ENCODE assay signal across 14 cellular contexts in the genomic region with DNA sequence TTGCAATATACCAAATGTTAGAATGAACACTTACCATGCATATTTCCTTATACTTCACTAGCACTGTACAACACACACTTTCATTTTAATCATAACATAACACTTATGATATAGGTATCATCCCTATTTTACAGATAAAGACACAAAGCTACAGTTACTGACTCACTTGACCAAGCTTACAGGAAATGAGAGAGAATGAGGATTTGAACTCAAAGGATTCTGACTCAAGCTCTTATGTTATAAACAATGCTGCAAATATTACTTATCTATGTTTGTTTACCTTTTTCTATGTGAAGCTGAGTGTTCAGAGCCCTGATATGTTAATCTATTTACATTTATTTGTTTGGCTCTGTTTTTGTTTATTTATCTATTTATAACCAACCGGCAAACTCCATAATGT.
DNase-seq lines count a peak whose midpoint lies in the region; ATAC-seq and TF ChIP-seq lines count a peak whose summit lies in the region.
"Had no signal": no experiment of that assay in that cellular context is flagged by ENCODE, and none has a peak within 500 bp of the region (broad histone marks: within the 10 kb centered on the region; RNA-seq: fewer than 3 reads in every experiment).

No MANE protein-coding gene starts in this region.

- H4K20me1 ChIP-seq in fibroblast of lung (ENCODE audit: control insufficient read depth, extremely low read depth, insufficient read depth, low read length): no peaks in the 10 kb centered on the region

- H3K36me3 Mint-ChIP-seq in activated CD8-positive, alpha-beta T cell treated with anti-CD3 and anti-CD28 coated beads for 36 hours (ENCODE audit: low read depth): no peaks in the 10 kb centered on the region
- H3K36me3 Mint-ChIP-seq in activated CD8-positive, alpha-beta T cell treated with anti-CD3 and anti-CD28 coated beads, Interleukin-2, amount 10 ng/mL, durations not matched to agents 7 days and 5 days (ENCODE audit: low read depth): no peaks in the 10 kb centered on the region
- H3K36me3 Mint-ChIP-seq: stimulated activated naive B cell treated with anti-CD40 and anti-IgM and Interleukin-4, amounts not matched to agents 10 μg/mL and 1 μg/mL and 100 μg/mL, for 72 hours had no signal

- H3K4me3 Mint-ChIP-seq in activated CD8-positive, alpha-beta T cell treated with anti-CD3 and anti-CD28 coated beads for 36 hours: no peak overlapping the region
- no peak overlapping the region for H3K4me3 Mint-ChIP-seq in activated CD8-positive, alpha-beta T cell treated with anti-CD3 and anti-CD28 coated beads, Interleukin-2, amount 10 ng/mL, durations not matched to agents 7 days and 5 days
- H3K4me3 Mint-ChIP-seq: activated naive CD4-positive, alpha-beta T cell treated with anti-CD3 and anti-CD28 coated beads for 36 hours; neural progenitor cell; stimulated activated naive B cell treated with anti-CD40 and anti-IgM and Interleukin-4, amounts not matched to agents 10 μg/mL and 1 μg/mL and 100 μg/mL, for 72 hours had no signal

- H3K27me3 ChIP-seq in RWPE2 (ENCODE audit: insufficient read depth, poor library complexity, severe bottlenecking) (no peaks in the 10 kb centered on the region), fibroblast of lung (ENCODE audit: control insufficient read depth, insufficient read depth, low read length) (no peaks in the 10 kb centered on the region)
- H3K27me3 ChIP-seq: neural progenitor cell, sigmoid colon, uterus had no signal

- H3K4me1 ChIP-seq in RWPE2 (ENCODE audit: insufficient read depth, poor library complexity, severe bottlenecking) (peaks cover 24% of the 10 kb centered on the region), fibroblast of lung (ENCODE audit: control insufficient read depth, extremely low read depth, insufficient read depth, low read length) (no peaks in the 10 kb centered on the region)
- H3K4me1 ChIP-seq: uterus had no signal

- TF ChIP-seq CTCF in activated CD8-positive, alpha-beta T cell treated with anti-CD3 and anti-CD28 coated beads for 36 hours (IDR thresholded peaks at IDR 0.05): no peak
- no peak for TF ChIP-seq CTCF in RWPE2 (IDR thresholded peaks at IDR 0.05; ENCODE audit: poor library complexity, severe bottlenecking)
- TF ChIP-seq CTCF in fibroblast of lung (conservative IDR thresholded peaks at IDR 0.05 in 1 of 2, IDR thresholded peaks at IDR 0.05 in 1 of 2; ENCODE audit: low read depth in 1 of 2, low read length in 2 of 2): no peak

- POLR2A ChIA-PET in activated CD8-positive, alpha-beta T cell treated with anti-CD3 and anti-CD28 coated beads for 36 hours (lab: Charles Lee): interaction anchor here (0.6 kb wide), 1 partner anchor 457 kb away, joined by 3 read pairs; no protein-coding TSS in a partner anchor
- POLR2A ChIA-PET in activated CD8-positive, alpha-beta T cell treated with anti-CD3 and anti-CD28 coated beads, Interleukin-2, amount 10 ng/mL, durations not matched to agents 7 days and 5 days (lab: Charles Lee): no interaction called here

- no peak overlapping the region for H3K4me3 ChIP-seq in RWPE2 (ENCODE audit: severe bottlenecking)
- no peak overlapping the region for H3K4me3 ChIP-seq in fibroblast of lung (replicated peaks in 1 of 4; ENCODE audit: control extremely low read depth in 1 of 4, insufficient read depth in 1 of 4, low read depth in 3 of 4, low read length in 4 of 4)
- H3K4me3 ChIP-seq: neural progenitor cell, sigmoid colon, uterus had no signal

- H3K36me3 ChIP-seq in RWPE2 (ENCODE audit: low read depth): peaks cover 10% of the 10 kb centered on the region
- H3K36me3 ChIP-seq in fibroblast of lung (ENCODE audit: control insufficient read depth, insufficient read depth, low read length): no peaks in the 10 kb centered on the region
- H3K36me3 ChIP-seq: neural progenitor cell, sigmoid colon, uterus had no signal

- peak overlapping the region; percentile 2 for H3K4me2 ChIP-seq in fibroblast of lung (ENCODE audit: extremely low read depth, insufficient read depth, low read length)
- H3K4me2 ChIP-seq: neural progenitor cell had no signal

- CTCF ChIA-PET in activated CD8-positive, alpha-beta T cell treated with anti-CD3 and anti-CD28 coated beads for 36 hours (lab: Charles Lee): interaction anchor here (1.2 kb wide), 1 partner anchor 14 kb away, joined by 3 read pairs; no protein-coding TSS in a partner anchor
- CTCF ChIA-PET in activated CD8-positive, alpha-beta T cell treated with anti-CD3 and anti-CD28 coated beads, Interleukin-2, amount 10 ng/mL, durations not matched to agents 7 days and 5 days (lab: Charles Lee): no interaction called here

- H3K9me3 ChIP-seq in RWPE2 (ENCODE audit: severe bottlenecking) (no peaks in the 10 kb centered on the region), fibroblast of lung (ENCODE audit: control insufficient read depth, insufficient read depth, low read depth, low read length) (no peaks in the 10 kb centered on the region)
- H3K9me3 ChIP-seq: sigmoid colon, uterus had no signal

- H3K9ac ChIP-seq in fibroblast of lung (ENCODE audit: insufficient read depth, low read length): no peak overlapping the region
- H3K9ac ChIP-seq: neural progenitor cell had no signal

- no peaks in the 10 kb centered on the region for H3K79me2 ChIP-seq in fibroblast of lung (ENCODE audit: control insufficient read depth, insufficient read depth, low read length)

- no peak for DNase-seq in activated CD8-positive, alpha-beta T cell treated with anti-CD3 and anti-CD28 coated beads for 36 hours
- DNase-seq in activated CD8-positive, alpha-beta T cell treated with anti-CD3 and anti-CD28 coated beads, Interleukin-2, amount 10 ng/mL, durations not matched to agents 7 days and 5 days: no peak
- no peak for DNase-seq in RWPE2 (ENCODE audit: low spot score)
- DNase-seq in fibroblast of lung (ENCODE audit: low read depth in 2 of 2): peak; percentile 48 to 65
- peak; percentile 25 for DNase-seq in renal cortical epithelial cell (ENCODE audit: low read depth)
- no peak for DNase-seq in hypothalamus (lab: John Stamatoyannopoulos, UW)
- no peak for DNase-seq in AG08395 (ENCODE audit: low spot score)
- no peak for DNase-seq in NCI-H345 treated with DMSO at 0.1 percent for 48 hours (lab: John Stamatoyannopoulos, UW; ENCODE audit: unreplicated experiment)
- DNase-seq: activated naive CD4-positive, alpha-beta T cell treated with anti-CD3 and anti-CD28 coated beads for 36 hours; NCI-H2171; sigmoid colon; stimulated activated naive B cell treated with anti-CD40 and anti-IgM and Interleukin-4, amounts not matched to agents 10 μg/mL and 1 μg/mL and 100 μg/mL, for 72 hours; uterus had no signal

- peaks cover 2% of the 10 kb centered on the region for H3K9me3 Mint-ChIP-seq in activated CD8-positive, alpha-beta T cell treated with anti-CD3 and anti-CD28 coated beads for 36 hours
- no peaks in the 10 kb centered on the region for H3K9me3 Mint-ChIP-seq in activated CD8-positive, alpha-beta T cell treated with anti-CD3 and anti-CD28 coated beads, Interleukin-2, amount 10 ng/mL, durations not matched to agents 7 days and 5 days (ENCODE audit: insufficient read depth)
- H3K9me3 Mint-ChIP-seq: activated naive CD4-positive, alpha-beta T cell treated with anti-CD3 and anti-CD28 coated beads for 36 hours; neural progenitor cell; stimulated activated naive B cell treated with anti-CD40 and anti-IgM and Interleukin-4, amounts not matched to agents 10 μg/mL and 1 μg/mL and 100 μg/mL, for 72 hours had no signal

- H3K4me1 Mint-ChIP-seq in activated CD8-positive, alpha-beta T cell treated with anti-CD3 and anti-CD28 coated beads for 36 hours (ENCODE audit: low read depth): peaks cover 7% of the 10 kb centered on the region
- H3K4me1 Mint-ChIP-seq in activated CD8-positive, alpha-beta T cell treated with anti-CD3 and anti-CD28 coated beads, Interleukin-2, amount 10 ng/mL, durations not matched to agents 7 days and 5 days (ENCODE audit: low read depth): peaks cover 7% of the 10 kb centered on the region
- H3K4me1 Mint-ChIP-seq: stimulated activated naive B cell treated with anti-CD40 and anti-IgM and Interleukin-4, amounts not matched to agents 10 μg/mL and 1 μg/mL and 100 μg/mL, for 72 hours had no signal

- no peaks in the 10 kb centered on the region for H3K27me3 Mint-ChIP-seq in activated CD8-positive, alpha-beta T cell treated with anti-CD3 and anti-CD28 coated beads for 36 hours
- H3K27me3 Mint-ChIP-seq in activated CD8-positive, alpha-beta T cell treated with anti-CD3 and anti-CD28 coated beads, Interleukin-2, amount 10 ng/mL, durations not matched to agents 7 days and 5 days (ENCODE audit: low read depth): no peaks in the 10 kb centered on the region
- H3K27me3 Mint-ChIP-seq: stimulated activated naive B cell treated with anti-CD40 and anti-IgM and Interleukin-4, amounts not matched to agents 10 μg/mL and 1 μg/mL and 100 μg/mL, for 72 hours had no signal

- peak; percentile 75 for ATAC-seq in activated CD8-positive, alpha-beta T cell treated with anti-CD3 and anti-CD28 coated beads for 36 hours
- ATAC-seq in activated CD8-positive, alpha-beta T cell treated with anti-CD3 and anti-CD28 coated beads, Interleukin-2, amount 10 ng/mL, durations not matched to agents 7 days and 5 days: no peak
- peak; percentile 64 for ATAC-seq in RWPE2 (ENCODE audit: low read depth)
- ATAC-seq: stimulated activated naive B cell treated with anti-CD40 and anti-IgM and Interleukin-4, amounts not matched to agents 10 μg/mL and 1 μg/mL and 100 μg/mL, for 72 hours had no signal

- H3K27ac ChIP-seq in RWPE2 (ENCODE audit: poor library complexity, severe bottlenecking) (peak overlapping the region; percentile 39), fibroblast of lung (ENCODE audit: insufficient read depth, low read length) (no peak overlapping the region)
- H3K27ac ChIP-seq: neural progenitor cell, sigmoid colon, uterus had no signal

- no peak overlapping the region for H2AFZ ChIP-seq in fibroblast of lung (ENCODE audit: low read length)
- H2AFZ ChIP-seq: neural progenitor cell had no signal

- no peak overlapping the region for H3K27ac Mint-ChIP-seq in activated CD8-positive, alpha-beta T cell treated with anti-CD3 and anti-CD28 coated beads for 36 hours
- no peak overlapping the region for H3K27ac Mint-ChIP-seq in activated CD8-positive, alpha-beta T cell treated with anti-CD3 and anti-CD28 coated beads, Interleukin-2, amount 10 ng/mL, durations not matched to agents 7 days and 5 days
- H3K27ac Mint-ChIP-seq: activated naive CD4-positive, alpha-beta T cell treated with anti-CD3 and anti-CD28 coated beads for 36 hours; neural progenitor cell; stimulated activated naive B cell treated with anti-CD40 and anti-IgM and Interleukin-4, amounts not matched to agents 10 μg/mL and 1 μg/mL and 100 μg/mL, for 72 hours had no signal

- intact Hi-C loops in activated CD8-positive, alpha-beta T cell treated with anti-CD3 and anti-CD28 coated beads for 36 hours (cut with micrococcal nuclease): no loop called here

Comparison
In these comparisons a context has a peak if more than half of its experiments do, and no peak if none do; other contexts are left out.
1. DNase-seq: peak in fibroblast of lung (2 of 2) and renal cortical epithelial cell (single experiment); none in activated CD8-positive, alpha-beta T cell treated with anti-CD3 and anti-CD28 coated beads for 36 hours (single experiment), activated CD8-positive, alpha-beta T cell treated with anti-CD3 and anti-CD28 coated beads, Interleukin-2, amount 10 ng/mL, durations not matched to agents 7 days and 5 days (single experiment), RWPE2 (single experiment), hypothalamus (0 of 51), AG08395 (single experiment) and NCI-H345 treated with DMSO at 0.1 percent for 48 hours (single experiment).